ENCODE assay signal across 14 cellular contexts in the genomic region with DNA sequence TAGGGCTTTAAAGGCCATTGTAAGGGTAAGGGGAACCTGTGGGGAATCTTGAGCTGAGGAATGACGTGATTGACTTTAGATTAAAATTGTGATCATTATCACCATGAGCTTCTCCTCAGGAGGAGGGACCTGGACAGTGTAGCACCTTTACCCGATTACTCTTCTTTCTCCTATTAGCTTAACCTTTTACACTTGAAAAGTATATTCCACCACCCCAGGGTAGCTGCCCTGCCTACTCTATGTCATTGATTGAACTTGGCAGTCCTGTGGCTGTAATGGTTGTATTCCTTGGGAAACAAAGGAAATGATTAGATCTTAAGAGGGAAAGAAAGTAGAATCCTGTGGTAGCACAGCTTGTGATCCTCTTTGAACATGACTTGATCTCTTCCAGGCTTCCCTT.
"Had no signal": no experiment of that assay in that cellular context is flagged by ENCODE, and none has a peak within 500 bp of the region (broad histone marks: within the 10 kb centered on the region; RNA-seq: fewer than 3 reads in every experiment).

No MANE protein-coding gene starts in this region.

- H3K4me3 ChIP-seq: adrenal gland, left ventricle myocardium inferior, right atrium auricular region had no signal

- H3K27ac ChIP-seq: left ventricle myocardium inferior, right atrium auricular region had no signal

- ATAC-seq: activated T-helper 17 cell treated with anti-CD3 and anti-CD28 coated beads, Interleukin-2, amount 50 U/mL, for 72 hours; stimulated activated naive B cell treated with anti-CD40 and anti-IgM and Interleukin-4, amounts not matched to agents 10 μg/mL and 1 μg/mL and 100 μg/mL, for 72 hours; T-helper 17 cell had no signal

- DNase-seq: activated CD4-positive, alpha-beta T cell treated with anti-CD3 and anti-CD28 coated beads, Interleukin-2, amount 10 ng/mL, durations not matched to agents 7 days and 5 days; activated CD4-positive, CD25-positive, alpha-beta regulatory T cell; activated CD8-positive, alpha-beta memory T cell treated with anti-CD3 and anti-CD28 coated beads for 24 hours; activated naive CD4-positive, alpha-beta T cell treated with anti-CD3 and anti-CD28 coated beads, Interleukin-2, amount 50 U/mL, for 16 hours; activated T-cell treated with anti-CD3 and anti-CD28 coated beads for 4 hours; adrenal gland; left ventricle myocardium inferior; stimulated activated naive B cell treated with anti-CD40 and anti-IgM and Interleukin-4, amounts not matched to agents 10 μg/mL and 1 μg/mL and 100 μg/mL, for 72 hours; T-helper 17 cell had no signal

- H3K27ac Mint-ChIP-seq: activated CD4-positive, alpha-beta T cell treated with anti-CD3 and anti-CD28 coated beads, Interleukin-2, amount 10 ng/mL, durations not matched to agents 7 days and 5 days; activated T-helper 17 cell treated with anti-CD3 and anti-CD28 coated beads, Interleukin-2, amount 50 U/mL, for 72 hours; stimulated activated naive B cell treated with anti-CD40 and anti-IgM and Interleukin-4, amounts not matched to agents 10 μg/mL and 1 μg/mL and 100 μg/mL, for 72 hours; T-helper 17 cell had no signal

- H3K27me3 ChIP-seq: adrenal gland, right atrium auricular region had no signal

- H3K36me3 Mint-ChIP-seq: stimulated activated naive B cell treated with anti-CD40 and anti-IgM and Interleukin-4, amounts not matched to agents 10 μg/mL and 1 μg/mL and 100 μg/mL, for 72 hours had no signal

- H3K4me1 Mint-ChIP-seq: activated CD4-positive, alpha-beta T cell treated with anti-CD3 and anti-CD28 coated beads, Interleukin-2, amount 10 ng/mL, durations not matched to agents 7 days and 5 days; activated T-helper 17 cell treated with anti-CD3 and anti-CD28 coated beads, Interleukin-2, amount 50 U/mL, for 72 hours had no signal

- H3K9me3 ChIP-seq: adrenal gland, left ventricle myocardium inferior, right atrium auricular region had no signal

- H3K4me3 Mint-ChIP-seq: activated CD4-positive, alpha-beta T cell treated with anti-CD3 and anti-CD28 coated beads, Interleukin-2, amount 10 ng/mL, durations not matched to agents 7 days and 5 days; activated T-helper 17 cell treated with anti-CD3 and anti-CD28 coated beads, Interleukin-2, amount 50 U/mL, for 72 hours; stimulated activated naive B cell treated with anti-CD40 and anti-IgM and Interleukin-4, amounts not matched to agents 10 μg/mL and 1 μg/mL and 100 μg/mL, for 72 hours; T-helper 17 cell; type B pancreatic cell had no signal

- H3K27me3 Mint-ChIP-seq: stimulated activated naive B cell treated with anti-CD40 and anti-IgM and Interleukin-4, amounts not matched to agents 10 μg/mL and 1 μg/mL and 100 μg/mL, for 72 hours had no signal

- H3K36me3 ChIP-seq: adrenal gland, left ventricle myocardium inferior, right atrium auricular region had no signal

- FAIRE-seq: keratinocyte, TTC549 had no signal

- H3K9me3 Mint-ChIP-seq: activated CD4-positive, alpha-beta T cell treated with anti-CD3 and anti-CD28 coated beads, Interleukin-2, amount 10 ng/mL, durations not matched to agents 7 days and 5 days; activated T-helper 17 cell treated with anti-CD3 and anti-CD28 coated beads, Interleukin-2, amount 50 U/mL, for 72 hours; stimulated activated naive B cell treated with anti-CD40 and anti-IgM and Interleukin-4, amounts not matched to agents 10 μg/mL and 1 μg/mL and 100 μg/mL, for 72 hours; type B pancreatic cell had no signal
